ENCODE assay signal across 23 cellular contexts in genomic region chr5:62282951-62283446, GRCh38. TPM values are rescaled to one million over a fixed set of nuclear protein-coding genes. Genes with fewer than 3 reads are reported as not detected.
DNase-seq lines count a peak whose midpoint lies in the region; ATAC-seq, FAIRE-seq and TF ChIP-seq lines count a peak whose summit lies in the region.
"Had no signal": no experiment of that assay in that cellular context is flagged by ENCODE, and none has a peak within 500 bp of the region (broad histone marks: within the 10 kb centered on the region; RNA-seq: fewer than 3 reads in every experiment).

No MANE protein-coding gene starts in this region.

- H2AFZ ChIP-seq in K562 (ENCODE audit: low read depth, low read length) = no peak overlapping the region
- H2AFZ ChIP-seq: GM23248 had no signal

- no peak for TF ChIP-seq RAD21 in K562 (CRISPR knock-in tag; conservative IDR thresholded peaks at IDR 0.05 in 1 of 2, IDR thresholded peaks at IDR 0.05 in 1 of 2)

- peaks cover 12% of the 10 kb centered on the region for H3K36me3 Mint-ChIP-seq in activated CD4-positive, alpha-beta T cell treated with anti-CD3 and anti-CD28 coated beads for 36 hours (ENCODE audit: low read depth)
- H3K36me3 Mint-ChIP-seq in Caco-2 (ENCODE audit: insufficient read depth, unreplicated experiment) = no peaks in the 10 kb centered on the region

- H3K9me3 ChIP-seq in Caco-2 (peaks cover 5% of the 10 kb centered on the region; the same call in 1 of the 2 replicates), K562 (replicated peaks; ENCODE audit: control insufficient read depth, insufficient read depth, low read depth, low read length) (peaks cover 17% of the 10 kb centered on the region; the same call in 1 of the 2 replicates)
- H3K9me3 ChIP-seq: SJCRH30 had no signal

- H3K4me3 ChIP-seq in Caco-2 (ENCODE audit: low read depth, low read length) (no peak overlapping the region), K562 (no peak overlapping the region)
- H3K4me3 ChIP-seq: BLaER1 treated with 17β-estradiol and CSF1 and Interleukin-3, amounts not matched to agents 10 nM and 100 nM; GM23248; SJCRH30 had no signal

- no peak for ATAC-seq in activated CD4-positive, alpha-beta T cell treated with anti-CD3 and anti-CD28 coated beads for 36 hours
- peak; percentile 38; the same call in 2 of the 3 replicates for ATAC-seq in K562
- ATAC-seq in GM19023 (IDR thresholded peaks at IDR 0.05; ENCODE audit: unreplicated experiment) = no peak
- no peak for ATAC-seq in HG02885 (IDR thresholded peaks at IDR 0.05; ENCODE audit: poor library complexity, unreplicated experiment)
- ATAC-seq: PC-3 had no signal

- no peak overlapping the region for H3K27ac ChIP-seq in K562 (ENCODE audit: extremely low read depth, low read depth, low read length)
- H3K27ac ChIP-seq: BLaER1 treated with 17β-estradiol and CSF1 and Interleukin-3, amounts not matched to agents 10 nM and 100 nM; GM23248; RWPE1; SJCRH30 had no signal

- no peak overlapping the region for H3K4me2 ChIP-seq in K562 (ENCODE audit: insufficient read depth, low read length)
- H3K4me2 ChIP-seq: BLaER1 treated with 17β-estradiol and CSF1 and Interleukin-3, amounts not matched to agents 10 nM and 100 nM had no signal

- H3K9ac ChIP-seq in K562 (ENCODE audit: insufficient read depth in 1 of 2, low read depth in 2 of 2, low read length in 2 of 2) = no peak overlapping the region
- H3K9ac ChIP-seq: BLaER1 treated with 17β-estradiol and CSF1 and Interleukin-3, amounts not matched to agents 10 nM and 100 nM; GM23248 had no signal

- H3K4me1 Mint-ChIP-seq in activated CD4-positive, alpha-beta T cell treated with anti-CD3 and anti-CD28 coated beads for 36 hours = peaks cover 62% of the 10 kb centered on the region
- peaks cover 9% of the 10 kb centered on the region for H3K4me1 Mint-ChIP-seq in Caco-2 (ENCODE audit: low read depth, unreplicated experiment)

- in situ Hi-C loops in K562 (cut with MboI) = no loop called here

- H3K27ac Mint-ChIP-seq in activated CD4-positive, alpha-beta T cell treated with anti-CD3 and anti-CD28 coated beads for 36 hours = peak overlapping the region; percentile 79
- no peak overlapping the region for H3K27ac Mint-ChIP-seq in Caco-2 (ENCODE audit: unreplicated experiment)

- DNase-seq in activated CD4-positive, alpha-beta T cell treated with anti-CD3 and anti-CD28 coated beads for 36 hours = no peak
- no peak for DNase-seq in activated CD4-positive, alpha-beta T cell treated with anti-CD3 and anti-CD28 coated beads for 1 hour
- DNase-seq in Caco-2 (peak in 1 of 2 experiments; percentile 56), K562 (ENCODE audit: extremely low read depth in 1 of 4, low spot score in 3 of 4) (no peak), renal cortical epithelial cell (ENCODE audit: low read depth) (peak; percentile 61)
- no peak for DNase-seq in activated effector memory CD4-positive, alpha-beta T cell treated with anti-CD3 and anti-CD28 coated beads, Interleukin-2, amount 50 U/mL, for 16 hours
- DNase-seq: 8988T; CD8-positive, alpha-beta memory T cell; GDM1; GM23248; HCEC 1CT; NCI-H1048; NCI-H1436 treated with DMSO at 0.1 percent for 48 hours; NCI-H2081; NCI-H510A; NCI-H774; PC-3; SJCRH30 had no signal

- H3K9me3 Mint-ChIP-seq in activated CD4-positive, alpha-beta T cell treated with anti-CD3 and anti-CD28 coated beads for 36 hours (ENCODE audit: low read depth) = peaks cover 4% of the 10 kb centered on the region
- H3K9me3 Mint-ChIP-seq in Caco-2 (ENCODE audit: unreplicated experiment) = peaks cover 33% of the 10 kb centered on the region

- H3K9me1 ChIP-seq in K562 (ENCODE audit: control insufficient read depth, insufficient read depth, low read length) = no peaks in the 10 kb centered on the region

- POLR2A ChIA-PET in activated CD4-positive, alpha-beta T cell treated with anti-CD3 and anti-CD28 coated beads for 36 hours (lab: Charles Lee) = no interaction called here
- POLR2A ChIA-PET in Caco-2 (lab: Charles Lee) (no interaction called here), K562 (lab: Yijun Ruan, JAX) (interaction anchor here (1.0 kb wide), 1 partner anchor 12 kb away, joined by 3 read pairs; no protein-coding TSS in a partner anchor)

- intact Hi-C loops in activated CD4-positive, alpha-beta T cell treated with anti-CD3 and anti-CD28 coated beads for 36 hours (cut with DNase I, micrococcal nuclease) = loop anchor here in 1 of 2 experiments (10.0 kb wide), 1 partner anchor 1078 kb away; no protein-coding TSS in a partner anchor
- intact Hi-C loops in Caco-2 (cut with micrococcal nuclease; ENCODE audit: unreplicated experiment) (no loop called here), K562 (cut with micrococcal nuclease) (no loop called here)

- BruUV-seq in Caco-2 (replicated peaks; lab: Mats Ljungman, UMichigan) (no TSS peak), K562 (replicated peaks; lab: Mats Ljungman, UMichigan) (no TSS peak)

- H3K4me1 ChIP-seq in Caco-2 (peaks cover 20% of the 10 kb centered on the region), K562 (replicated peaks in 1 of 2; ENCODE audit: control insufficient read depth in 2 of 2, insufficient read depth in 2 of 2, low read length in 2 of 2) (peaks cover 1 to 20% of the 10 kb centered on the region in 2 experiments)
- H3K4me1 ChIP-seq: SJCRH30 had no signal

- TF ChIP-seq EP300 in K562 (IDR thresholded peaks at IDR 0.05; ENCODE audit: low read length) = no peak

- H3K27me3 ChIP-seq in Caco-2 (replicated peaks; ENCODE audit: control insufficient read depth, insufficient read depth, low read length) (no peaks in the 10 kb centered on the region), K562 (ENCODE audit: control insufficient read depth in 2 of 2, insufficient read depth in 2 of 2, low read length in 2 of 2) (no peaks in the 10 kb centered on the region)
- H3K27me3 ChIP-seq: BLaER1 treated with 17β-estradiol and CSF1 and Interleukin-3, amounts not matched to agents 10 nM and 100 nM; SJCRH30 had no signal

- no peak for TF ChIP-seq CTCF in Caco-2 (IDR thresholded peaks at IDR 0.05; ENCODE audit: insufficient read depth in 1 of 2, low read depth in 1 of 2, low read length in 1 of 2, severe bottlenecking in 1 of 2, unreplicated experiment in 1 of 2)
- no peak for TF ChIP-seq CTCF in K562 (IDR thresholded peaks at IDR 0.05 in 2 of 3, conservative IDR thresholded peaks at IDR 0.05 in 1 of 3; ENCODE audit: insufficient read depth in 2 of 3, low read depth in 1 of 3, low read length in 3 of 3)

- no peaks in the 10 kb centered on the region for H3K79me2 ChIP-seq in K562 (ENCODE audit: control insufficient read depth, insufficient read depth, low read length)

- H3K4me3 Mint-ChIP-seq in activated CD4-positive, alpha-beta T cell treated with anti-CD3 and anti-CD28 coated beads for 36 hours = no peak overlapping the region
- H3K4me3 Mint-ChIP-seq in Caco-2 (ENCODE audit: unreplicated experiment) = peak overlapping the region; percentile 38
- H3K4me3 Mint-ChIP-seq: CD8-positive, alpha-beta memory T cell had no signal

- no peak for FAIRE-seq in K562 (lab: Jason Lieb, UNC)
- FAIRE-seq: GM12892 had no signal

- no peak for TF ChIP-seq POLR2A in K562 (conservative IDR thresholded peaks at IDR 0.05)

- H4K20me1 ChIP-seq in K562 (replicated peaks; ENCODE audit: control insufficient read depth, insufficient read depth, low read length) = no peaks in the 10 kb centered on the region
- H4K20me1 ChIP-seq: BLaER1 treated with 17β-estradiol and CSF1 and Interleukin-3, amounts not matched to agents 10 nM and 100 nM had no signal

- WGBS in K562 (ENCODE audit: insufficient coverage, low coverage, missing lambda C conversion rate) = 46% methylated on average over 1 of the region's 1 CpG

- H3K36me3 ChIP-seq in Caco-2 (ENCODE audit: control insufficient read depth, insufficient read depth, low read length) = no peaks in the 10 kb centered on the region
- H3K36me3 ChIP-seq in K562 (ENCODE audit: control insufficient read depth, insufficient read depth, low read length) = no peaks in the 10 kb centered on the region
- H3K36me3 ChIP-seq: BLaER1 treated with 17β-estradiol and CSF1 and Interleukin-3, amounts not matched to agents 10 nM and 100 nM; SJCRH30 had no signal

- CTCF ChIA-PET in activated CD4-positive, alpha-beta T cell treated with anti-CD3 and anti-CD28 coated beads for 36 hours (lab: Charles Lee) = interaction anchor here (0.6 to 0.8 kb wide), 3 partner anchors 9 to 136 kb away, joined by 3 to 4 read pairs (median 3); no protein-coding TSS in a partner anchor
- CTCF ChIA-PET in Caco-2 (lab: Charles Lee) (no interaction called here), K562 (lab: Yijun Ruan, JAX; ENCODE audit: low intra/inter-chr PET ratio) (no interaction called here)

- H3K27me3 Mint-ChIP-seq in activated CD4-positive, alpha-beta T cell treated with anti-CD3 and anti-CD28 coated beads for 36 hours = no peaks in the 10 kb centered on the region
- H3K27me3 Mint-ChIP-seq in Caco-2 (ENCODE audit: insufficient read depth, unreplicated experiment) = no peaks in the 10 kb centered on the region
- H3K27me3 Mint-ChIP-seq: CD8-positive, alpha-beta memory T cell had no signal

TF ChIP-seq in K562, 482 proteins besides CTCF, POLR2A, EP300 and RAD21 (continues in another document):
- no peak for TF ChIP-seq HCFC1 (IDR thresholded peaks at IDR 0.05; ENCODE audit: low read depth, low read length)
- TF ChIP-seq ZNF316 (IDR thresholded peaks at IDR 0.05) = peak; percentile 40; the same call in 1 of the 2 replicates

RNA-seq across cellular contexts. Expression of gene KIF2A, which starts 23.0 kb away (rescaled TPM):
- 100 to 1,000 TPM; 224 to 306 TPM for total RNA-seq in activated CD4-positive, alpha-beta T cell treated with anti-CD3 and anti-CD28 coated beads for 36 hours
- total RNA-seq in Caco-2 (2022) (65.6 and 68.0 TPM in 2 replicates), K562 (2014; rRNA removed) (53.6 and 61.9 TPM in 2 replicates), K562 (2014; rRNA removed; fragmentation: Illumina TruSeq; extraction: Trizol) (97.1 and 114 TPM in 2 replicates), K562 (2015; rRNA removed; fragmentation: Illumina TruSeq; extraction: Trizol) (74.4 and 77.6 TPM in 2 replicates), K562 (2021) (84.7 and 90.6 TPM in 2 replicates), renal cortical epithelial cell (61.8 and 94.4 TPM in 2 replicates)
- total RNA-seq in K562 (2011; cell fraction: chromatin; rRNA removed; ENCODE audit: low replicate concordance) = 61.3 and 233 TPM in 2 replicates
- 22.8 and 41.1 TPM in 2 replicates for total RNA-seq in K562 (2011; cell fraction: nucleolus; rRNA removed)
- total RNA-seq in K562 (2011; cell fraction: nucleoplasm; rRNA removed) = 69.0 and 96.6 TPM in 2 replicates
- polyA plus RNA-seq in K562 (2011; rRNA removed) (47.9 and 83.4 TPM in 2 replicates), K562 (2014; fragmentation: Illumina TruSeq; extraction: Trizol) (117 and 126 TPM in 2 replicates), K562 (2014; fragmentation: Nextera tagmentation; extraction: Ambion mirVana) (10 to 100 TPM; 42.6 to 48.3 TPM), K562 (2014; rRNA removed) (57.2 and 60.4 TPM in 2 replicates)
- polyA plus RNA-seq in K562 (2011; cell fraction: cytosol; rRNA removed) = 16.3 and 32.6 TPM in 2 replicates
- polyA plus RNA-seq in K562 (2011; cell fraction: nucleus; rRNA removed) = 22.2 and 27.0 TPM in 2 replicates
- polyA plus RNA-seq in K562 (2012) = 68.3 and 93.3 TPM in 2 replicates
- 210 and 230 TPM in 2 replicates for polyA minus RNA-seq in K562 (2011; rRNA and poly(A)+ RNA removed)
- polyA minus RNA-seq in K562 (2011; cell fraction: cytosol; rRNA and poly(A)+ RNA removed) = 73.6 and 84.8 TPM in 2 replicates
- 28.1 and 45.8 TPM in 2 replicates for polyA minus RNA-seq in K562 (2011; cell fraction: nucleus; rRNA and poly(A)+ RNA removed)
